Comparison of ENCODE assay signal across 8 cellular contexts in the genomic region with DNA sequence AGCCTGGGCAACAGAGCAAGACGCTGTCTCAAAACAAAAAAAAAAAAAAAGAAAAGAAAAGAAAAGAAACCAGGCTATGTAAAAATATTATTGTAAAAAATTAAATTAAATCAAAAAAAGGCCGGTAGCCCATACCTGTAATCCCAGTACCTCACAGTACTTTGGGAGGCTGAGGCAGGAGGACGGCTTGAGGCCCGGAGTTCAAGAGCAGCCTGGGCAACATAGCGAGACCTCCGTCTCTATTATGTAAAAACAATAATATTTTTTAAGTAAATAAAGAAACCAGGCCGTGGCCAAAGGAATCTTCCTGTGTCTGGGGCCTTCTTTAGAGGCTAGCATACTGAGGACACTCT. TPM values are rescaled to one million over a fixed set of nuclear protein-coding genes. Genes with fewer than 3 reads are reported as not detected.
DNase-seq lines count a peak whose midpoint lies in the region; ATAC-seq and TF ChIP-seq lines count a peak whose summit lies in the region.

No MANE protein-coding gene starts in this region.

- DNase-seq in heart right ventricle, result no peak
- DNase-seq in left cardiac atrium, result no peak
- DNase-seq in breast epithelium (ENCODE audit: low spot score in 2 of 2), result no peak
- DNase-seq in upper lobe of right lung, result no peak
- DNase-seq in amygdala (lab: John Stamatoyannopoulos, UW), result no peak
- no peak for DNase-seq in stimulated activated CD4-positive, alpha-beta T cell treated with anti-CD3 and anti-CD28 coated beads, Interleukin-4, amount 100 ng/mL, for 24 hours

- ATAC-seq in heart right ventricle (no peak), left cardiac atrium (no peak), upper lobe of right lung (no peak), esophagus mucosa (no peak)

- H3K9me3 ChIP-seq in heart right ventricle, result no peaks in the 10 kb centered on the region
- H3K9me3 ChIP-seq in breast epithelium, result no peaks in the 10 kb centered on the region
- H3K9me3 ChIP-seq in mesodermal cell (ENCODE audit: control insufficient read depth, low read length), result no peaks in the 10 kb centered on the region
- H3K9me3 ChIP-seq in upper lobe of right lung, result no peaks in the 10 kb centered on the region

- 67% methylated on average over 7 of the region's 7 CpGs for WGBS in heart right ventricle, 2 donors
- WGBS in mesodermal cell (ENCODE audit: insufficient coverage in 2 of 2), 2 experiments, result no CpG with 5 or more reads among the region's 7 CpGs

- H3K36me3 ChIP-seq in heart right ventricle (peaks cover 0 to 27% (median 19%) of the 10 kb centered on the region in 9 donors), breast epithelium (no peaks in the 10 kb centered on the region), mesodermal cell (ENCODE audit: control insufficient read depth, insufficient read depth, low read length) (peaks cover 24% of the 10 kb centered on the region), upper lobe of right lung (peaks cover 23% of the 10 kb centered on the region)

- peaks cover 0 to 34% (median 21%) of the 10 kb centered on the region in 9 donors for H3K4me1 ChIP-seq in heart right ventricle
- peaks cover 0 to 4% of the 10 kb centered on the region in 2 donors for H3K4me1 ChIP-seq in breast epithelium
- peaks cover 17% of the 10 kb centered on the region for H3K4me1 ChIP-seq in mesodermal cell (ENCODE audit: control insufficient read depth, insufficient read depth, low read length, poor library complexity, severe bottlenecking)
- peaks cover 31% of the 10 kb centered on the region for H3K4me1 ChIP-seq in upper lobe of right lung

- TF ChIP-seq CTCF in heart right ventricle (IDR thresholded peaks at IDR 0.05) (no peak), breast epithelium (IDR thresholded peaks at IDR 0.05) (no peak), upper lobe of right lung (IDR thresholded peaks at IDR 0.05) (no peak)

- peak overlapping the region; percentile 89 to 100 (median 99) for H3K27ac ChIP-seq in heart right ventricle
- peak overlapping the region; percentile 97 to 100 for H3K27ac ChIP-seq in breast epithelium
- H3K27ac ChIP-seq in mesodermal cell (ENCODE audit: low read depth, low read length, severe bottlenecking), result peak overlapping the region; percentile 87
- H3K27ac ChIP-seq in upper lobe of right lung, result peak overlapping the region; percentile 97

- intact Hi-C loops in heart right ventricle (cut with DNase I), result loop anchor here in 1 of 10 donors (1.0 kb wide), 1 partner anchor 11 kb away; no protein-coding TSS in a partner anchor
- intact Hi-C loops in left cardiac atrium (cut with DNase I), result no loop called here
- intact Hi-C loops in breast epithelium (cut with DNase I; ENCODE audit: low total_unique reads), result no loop called here
- intact Hi-C loops in upper lobe of right lung (cut with DNase I), result no loop called here

- H3K4me3 ChIP-seq in heart right ventricle (peak overlapping the region; percentile 73 to 99 (median 88)), breast epithelium (peak overlapping the region; percentile 87 to 96 (median 89)), mesodermal cell (ENCODE audit: extremely low read depth, insufficient read depth, low read length, poor library complexity, severe bottlenecking) (peak overlapping the region; percentile 100), upper lobe of right lung (peak overlapping the region; percentile 78)

- H3K27me3 ChIP-seq in heart right ventricle, result no peaks in the 10 kb centered on the region
- no peaks in the 10 kb centered on the region for H3K27me3 ChIP-seq in breast epithelium
- H3K27me3 ChIP-seq in upper lobe of right lung, result no peaks in the 10 kb centered on the region

- no peak for TF ChIP-seq POLR2A in breast epithelium (IDR thresholded peaks at IDR 0.05)

RNA-seq across cellular contexts. Expression of gene CAPNS1, which starts 0.8 kb away (rescaled TPM):
- total RNA-seq in heart right ventricle (1,000 to 10,000 TPM in 1 of 10 donors, 100 to 1,000 TPM in 9; 800 to 1,095 (median 894) TPM), left cardiac atrium (100 to 1,000 TPM; 614 TPM), breast epithelium (100 to 1,000 TPM; 144 to 286 (median 200) TPM), upper lobe of right lung (582 TPM), esophagus mucosa (953 TPM)
- 1,000 to 10,000 TPM in 1 of 2 donors, 100 to 1,000 TPM in 1; 745 to 1,027 TPM for polyA plus RNA-seq in heart right ventricle
- 761 TPM for polyA plus RNA-seq in mesodermal cell (2013, experiment 1 of 2)
- polyA plus RNA-seq in mesodermal cell (2013, experiment 2 of 2), result 703 TPM

RNA-seq across cellular contexts. Expression of gene COX7A1, which starts 13.2 kb away (rescaled TPM):
- total RNA-seq in heart right ventricle (1,000 to 10,000 TPM; 1,564 to 3,571 (median 2,793) TPM), left cardiac atrium (1,000 to 10,000 TPM; 1,384 to 1,769 TPM), breast epithelium (10 to 100 TPM; 20.8 to 69.3 (median 29.5) TPM), upper lobe of right lung (79.4 TPM), esophagus mucosa (3.5 TPM)
- 1,000 to 10,000 TPM in 1 of 2 donors, 100 to 1,000 TPM in 1; 850 to 2,441 TPM for polyA plus RNA-seq in heart right ventricle
- not detected for polyA plus RNA-seq in mesodermal cell (2013, experiment 1 of 2)
- not detected for polyA plus RNA-seq in mesodermal cell (2013, experiment 2 of 2)

RNA-seq across cellular contexts. Expression of gene TBCB, which starts 23.8 kb away (rescaled TPM):
- total RNA-seq in heart right ventricle (100 to 1,000 TPM in 4 of 10 donors, 10 to 100 TPM in 6; 73.0 to 134 (median 97.3) TPM), left cardiac atrium (10 to 100 TPM; 81.2 to 85.0 TPM), breast epithelium (100 to 1,000 TPM; 106 to 146 (median 124) TPM), upper lobe of right lung (82.2 TPM), esophagus mucosa (81.5 TPM)
- polyA plus RNA-seq in heart right ventricle, result 100 to 1,000 TPM; 142 to 193 TPM
- polyA plus RNA-seq in mesodermal cell (2013, experiment 1 of 2), result 216 TPM
- polyA plus RNA-seq in mesodermal cell (2013, experiment 2 of 2), result 201 TPM

RNA-seq across cellular contexts. Expression of gene POLR2I, which starts 24.4 kb away (rescaled TPM):
- total RNA-seq in heart right ventricle (100 to 1,000 TPM in 6 of 10 donors, 10 to 100 TPM in 4; 83.7 to 139 (median 105) TPM), left cardiac atrium (100 to 1,000 TPM in 1 of 2 donors, 10 to 100 TPM in 1; 92.6 to 104 TPM), breast epithelium (10 to 100 TPM; 44.2 to 68.2 (median 58.2) TPM), upper lobe of right lung (37.6 TPM), esophagus mucosa (72.0 TPM)
- polyA plus RNA-seq in heart right ventricle, result 100 to 1,000 TPM; 153 TPM
- polyA plus RNA-seq in mesodermal cell (2013, experiment 1 of 2), result 94.6 TPM
- 93.8 TPM for polyA plus RNA-seq in mesodermal cell (2013, experiment 2 of 2)

RNA-seq across cellular contexts. Expression of gene OVOL3, which starts 28.2 kb away (rescaled TPM):
- total RNA-seq in heart right ventricle (not detected), left cardiac atrium (not detected), breast epithelium (not detected), upper lobe of right lung (not detected), esophagus mucosa (not detected)
- polyA plus RNA-seq in heart right ventricle, result not detected
- polyA plus RNA-seq in mesodermal cell (2013, experiment 1 of 2), result not detected
- not detected for polyA plus RNA-seq in mesodermal cell (2013, experiment 2 of 2)

Comparison
In these comparisons a context has a peak if more than half of its experiments do, and no peak if none do; other contexts are left out.
1. RNA of gene COX7A1, which starts 13.2 kb away (total RNA-seq): 1,564 to 3,571 TPM in heart right ventricle and 1,384 to 1,769 TPM in left cardiac atrium; 79.4 TPM in upper lobe of right lung (single experiment), 20.8 to 69.3 TPM in breast epithelium and 3.5 TPM in esophagus mucosa (single experiment); every median in the first group is over 10 times any median in the second.
2. Peak in every context shown above with its lines, with median percentiles within 50 percentile points of each other: H3K27ac ChIP-seq and H3K4me3 ChIP-seq.